In genomic region chr19:44666852-44667251, GRCh38 we compare ENCODE assay signal across 2 cellular contexts.
TF ChIP-seq lines count a peak whose summit lies in the region.

No MANE protein-coding gene starts in this region.

TF ChIP-seq in HEK293, 187 proteins besides CTCF, POLR2A, EP300 and RAD21 (continues in another document):
- TF ChIP-seq ZNF660 (tag by site-specific recombination; IDR thresholded peaks at IDR 0.05) (no peak), ZNF530 (tag by site-specific recombination; IDR thresholded peaks at IDR 0.05; ENCODE audit: low read depth) (no peak), ZNF121 (tag by site-specific recombination; IDR thresholded peaks at IDR 0.05) (no peak), ZBTB49 (tag by site-specific recombination; IDR thresholded peaks at IDR 0.05; ENCODE audit: low read depth) (no peak), ZNF26 (tag by site-specific recombination; IDR thresholded peaks at IDR 0.05) (no peak), ZNF664 (tag by site-specific recombination; IDR thresholded peaks at IDR 0.05) (no peak), ZNF48 (tag by site-specific recombination; IDR thresholded peaks at IDR 0.05) (no peak), ZNF473 (tag by site-specific recombination; IDR thresholded peaks at IDR 0.05) (no peak), ATF2 (tag by site-specific recombination; IDR thresholded peaks at IDR 0.05; ENCODE audit: low read depth) (no peak), ZNF341 (tag by site-specific recombination; IDR thresholded peaks at IDR 0.05; ENCODE audit: low read depth) (no peak)
- TF ChIP-seq, protein P1, sequence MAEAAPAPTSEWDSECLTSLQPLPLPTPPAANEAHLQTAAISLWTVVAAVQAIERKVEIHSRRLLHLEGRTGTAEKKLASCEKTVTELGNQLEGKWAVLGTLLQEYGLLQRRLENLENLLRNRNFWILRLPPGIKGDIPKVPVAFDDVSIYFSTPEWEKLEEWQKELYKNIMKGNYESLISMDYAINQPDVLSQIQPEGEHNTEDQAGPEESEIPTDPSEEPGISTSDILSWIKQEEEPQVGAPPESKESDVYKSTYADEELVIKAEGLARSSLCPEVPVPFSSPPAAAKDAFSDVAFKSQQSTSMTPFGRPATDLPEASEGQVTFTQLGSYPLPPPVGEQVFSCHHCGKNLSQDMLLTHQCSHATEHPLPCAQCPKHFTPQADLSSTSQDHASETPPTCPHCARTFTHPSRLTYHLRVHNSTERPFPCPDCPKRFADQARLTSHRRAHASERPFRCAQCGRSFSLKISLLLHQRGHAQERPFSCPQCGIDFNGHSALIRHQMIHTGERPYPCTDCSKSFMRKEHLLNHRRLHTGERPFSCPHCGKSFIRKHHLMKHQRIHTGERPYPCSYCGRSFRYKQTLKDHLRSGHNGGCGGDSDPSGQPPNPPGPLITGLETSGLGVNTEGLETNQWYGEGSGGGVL (tag by site-specific recombination; IDR thresholded peaks at IDR 0.05) = no peak
- TF ChIP-seq, protein P2, sequence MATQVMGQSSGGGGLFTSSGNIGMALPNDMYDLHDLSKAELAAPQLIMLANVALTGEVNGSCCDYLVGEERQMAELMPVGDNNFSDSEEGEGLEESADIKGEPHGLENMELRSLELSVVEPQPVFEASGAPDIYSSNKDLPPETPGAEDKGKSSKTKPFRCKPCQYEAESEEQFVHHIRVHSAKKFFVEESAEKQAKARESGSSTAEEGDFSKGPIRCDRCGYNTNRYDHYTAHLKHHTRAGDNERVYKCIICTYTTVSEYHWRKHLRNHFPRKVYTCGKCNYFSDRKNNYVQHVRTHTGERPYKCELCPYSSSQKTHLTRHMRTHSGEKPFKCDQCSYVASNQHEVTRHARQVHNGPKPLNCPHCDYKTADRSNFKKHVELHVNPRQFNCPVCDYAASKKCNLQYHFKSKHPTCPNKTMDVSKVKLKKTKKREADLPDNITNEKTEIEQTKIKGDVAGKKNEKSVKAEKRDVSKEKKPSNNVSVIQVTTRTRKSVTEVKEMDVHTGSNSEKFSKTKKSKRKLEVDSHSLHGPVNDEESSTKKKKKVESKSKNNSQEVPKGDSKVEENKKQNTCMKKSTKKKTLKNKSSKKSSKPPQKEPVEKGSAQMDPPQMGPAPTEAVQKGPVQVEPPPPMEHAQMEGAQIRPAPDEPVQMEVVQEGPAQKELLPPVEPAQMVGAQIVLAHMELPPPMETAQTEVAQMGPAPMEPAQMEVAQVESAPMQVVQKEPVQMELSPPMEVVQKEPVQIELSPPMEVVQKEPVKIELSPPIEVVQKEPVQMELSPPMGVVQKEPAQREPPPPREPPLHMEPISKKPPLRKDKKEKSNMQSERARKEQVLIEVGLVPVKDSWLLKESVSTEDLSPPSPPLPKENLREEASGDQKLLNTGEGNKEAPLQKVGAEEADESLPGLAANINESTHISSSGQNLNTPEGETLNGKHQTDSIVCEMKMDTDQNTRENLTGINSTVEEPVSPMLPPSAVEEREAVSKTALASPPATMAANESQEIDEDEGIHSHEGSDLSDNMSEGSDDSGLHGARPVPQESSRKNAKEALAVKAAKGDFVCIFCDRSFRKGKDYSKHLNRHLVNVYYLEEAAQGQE (tag by site-specific recombination; IDR thresholded peaks at IDR 0.05) = no peak
- TF ChIP-seq, protein P3, sequence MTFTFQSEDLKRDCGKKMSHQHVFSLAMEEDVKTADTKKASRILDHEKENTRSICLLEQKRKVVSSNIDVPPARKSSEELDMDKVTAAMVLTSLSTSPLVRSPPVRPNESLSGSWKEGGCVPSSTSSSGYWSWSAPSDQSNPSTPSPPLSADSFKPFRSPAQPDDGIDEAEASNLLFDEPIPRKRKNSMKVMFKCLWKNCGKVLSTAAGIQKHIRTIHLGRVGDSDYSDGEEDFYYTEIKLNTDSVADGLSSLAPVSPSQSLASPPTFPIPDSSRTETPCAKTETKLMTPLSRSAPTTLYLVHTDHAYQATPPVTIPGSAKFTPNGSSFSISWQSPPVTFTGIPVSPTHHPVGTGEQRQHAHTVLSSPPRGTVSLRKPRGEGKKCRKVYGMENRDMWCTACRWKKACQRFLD (tag by site-specific recombination; IDR thresholded peaks at IDR 0.05) = no peak

TF ChIP-seq in H1, 55 proteins besides CTCF, POLR2A, EP300 and RAD21:
- no peak for TF ChIP-seq BCL11A (IDR thresholded peaks at IDR 0.05; ENCODE audit: low read depth in 2 of 2, low read length in 2 of 2)
- TF ChIP-seq NRF1 (IDR thresholded peaks at IDR 0.05; ENCODE audit: low read depth, low read length) = no peak
- no peak for TF ChIP-seq TAF1 (IDR thresholded peaks at IDR 0.05; ENCODE audit: low read depth, low read length)
- no peak for TF ChIP-seq CTBP2 (IDR thresholded peaks at IDR 0.05; ENCODE audit: borderline replicate concordance, insufficient read depth, insufficient read length, low read length)
- no peak for TF ChIP-seq CHD1 (IDR thresholded peaks at IDR 0.05; ENCODE audit: low read depth, low read length)
- no peak for TF ChIP-seq RFX5 (IDR thresholded peaks at IDR 0.05; ENCODE audit: borderline replicate concordance, low read depth, low read length)
- no peak for TF ChIP-seq POU5F1 (IDR thresholded peaks at IDR 0.05; ENCODE audit: low read depth, low read length)
- no peak for TF ChIP-seq CHD2 (IDR thresholded peaks at IDR 0.05; ENCODE audit: low read length)
- no peak for TF ChIP-seq EZH2 (IDR thresholded peaks at IDR 0.05; ENCODE audit: low read depth, low read length, severe bottlenecking)
- no peak for TF ChIP-seq SIX5 (IDR thresholded peaks at IDR 0.05; ENCODE audit: low read depth, low read length)
- TF ChIP-seq SIRT6 (IDR thresholded peaks at IDR 0.05; ENCODE audit: low read length) = no peak
